In the genomic region with DNA sequence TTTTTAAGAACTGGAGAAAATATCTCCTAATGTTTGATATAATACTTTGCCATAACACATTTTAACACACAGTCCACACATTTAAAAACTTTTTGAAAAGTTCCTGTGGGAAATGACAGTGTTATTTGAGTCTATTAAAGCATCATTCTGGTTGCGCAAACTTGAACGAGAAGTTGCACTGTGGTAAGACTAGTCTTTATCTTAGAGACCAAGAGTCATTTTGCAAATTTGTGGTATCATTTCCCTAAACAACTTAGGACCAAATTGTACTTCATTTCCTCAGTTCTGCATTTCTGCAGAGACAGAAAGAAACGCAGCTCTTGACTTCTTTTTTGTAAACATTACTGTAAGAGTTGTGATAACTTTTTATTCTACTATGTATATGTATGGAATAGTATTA, we compare ENCODE assay signal across 10 cellular contexts. TPM values are rescaled to one million over a fixed set of nuclear protein-coding genes. Genes with fewer than 3 reads are reported as not detected.
DNase-seq lines count a peak whose midpoint lies in the region; ATAC-seq and TF ChIP-seq lines count a peak whose summit lies in the region.
"Had no signal": no experiment of that assay in that cellular context is flagged by ENCODE, and none has a peak within 500 bp of the region (broad histone marks: within the 10 kb centered on the region; RNA-seq: fewer than 3 reads in every experiment).

RGS18 (plus strand) TSS at position 282 of the 400 bp plus-strand sequence. CDS start 176 bp downstream, outside the sequence.

- intact Hi-C loops in OCI-LY7 (cut with micrococcal nuclease; ENCODE audit: unreplicated experiment), result loop anchor here (2.0 kb wide), 1 partner anchor 479 kb away; the partner anchor contains the start of gene RGS13
- intact Hi-C loops in naive thymus-derived CD4-positive, alpha-beta T cell (cut with micrococcal nuclease), result no loop called here

- no peaks in the 10 kb centered on the region for H3K36me3 ChIP-seq in OCI-LY7 (ENCODE audit: insufficient read depth, low read length)
- H3K36me3 ChIP-seq in naive thymus-derived CD4-positive, alpha-beta T cell (ENCODE audit: control insufficient read depth in 2 of 3, insufficient read depth in 3 of 3, low read length in 3 of 3), result no peaks in the 10 kb centered on the region

- H3K4me1 Mint-ChIP-seq in naive thymus-derived CD4-positive, alpha-beta T cell, result peaks cover 0 to 3% (median 0%) of the 10 kb centered on the region in 7 donors

- H3K4me2 ChIP-seq in OCI-LY7 (ENCODE audit: low read length), result peak within 1 kb of the TSS; percentile 43

- H3K4me3 Mint-ChIP-seq in naive thymus-derived CD4-positive, alpha-beta T cell, result no peak within 1 kb of the TSS
- H3K4me3 Mint-ChIP-seq: activated naive CD8-positive, alpha-beta T cell had no signal

- H4K20me1 ChIP-seq in OCI-LY7 (ENCODE audit: insufficient read depth, low read length), result no peaks in the 10 kb centered on the region

- H3K79me2 ChIP-seq in OCI-LY7 (ENCODE audit: insufficient read depth, low read depth, low read length), result no peaks in the 10 kb centered on the region

- peak within 1 kb of the TSS; percentile 37 for H3K4me3 ChIP-seq in OCI-LY7 (ENCODE audit: low read depth, low read length, poor library complexity, severe bottlenecking)
- H3K4me3 ChIP-seq in naive thymus-derived CD4-positive, alpha-beta T cell (ENCODE audit: low read length), result no peak within 1 kb of the TSS

- ATAC-seq in GM18861 (IDR thresholded peaks at IDR 0.05; ENCODE audit: unreplicated experiment), result peak; percentile 66
- ATAC-seq in HG02885 (IDR thresholded peaks at IDR 0.05; ENCODE audit: poor library complexity, unreplicated experiment), result peak; percentile 85
- peak; percentile 85 for ATAC-seq in naive thymus-derived CD4-positive, alpha-beta T cell

- TF ChIP-seq CTCF in OCI-LY7 (conservative IDR thresholded peaks at IDR 0.05; ENCODE audit: low read length), result no peak

- no peaks in the 10 kb centered on the region for H3K9me2 ChIP-seq in OCI-LY7 (ENCODE audit: insufficient read depth, low read length)

- H2AFZ ChIP-seq in OCI-LY7 (ENCODE audit: low read length), result no peak within 1 kb of the TSS

- H3K27ac ChIP-seq in OCI-LY7 (ENCODE audit: low read depth, low read length, poor library complexity, severe bottlenecking), result peak within 1 kb of the TSS; percentile 17
- H3K27ac ChIP-seq in naive thymus-derived CD4-positive, alpha-beta T cell (ENCODE audit: low read depth, low read length), result no peak within 1 kb of the TSS

- DNase-seq in OCI-LY7 (ENCODE audit: low spot score) (peak; percentile 17), NCI-H526 (lab: John Stamatoyannopoulos, UW) (no peak), NK-92 (lab: John Stamatoyannopoulos, UW; ENCODE audit: unreplicated experiment) (no peak), GM03348 (ENCODE audit: low spot score) (no peak)
- no peak for DNase-seq in naive thymus-derived CD4-positive, alpha-beta T cell
- no peak for DNase-seq in activated CD4-positive, alpha-beta T cell treated with anti-CD3 and anti-CD28 coated beads for 1 hour
- DNase-seq: stimulated activated CD4-positive, alpha-beta T cell treated with anti-CD3 and anti-CD28 coated beads, Interleukin-4, amount 100 ng/mL, for 1 hour had no signal

- no peaks in the 10 kb centered on the region for H3K27me3 ChIP-seq in naive thymus-derived CD4-positive, alpha-beta T cell (ENCODE audit: control insufficient read depth in 2 of 2, insufficient read depth in 2 of 2, low read length in 2 of 2)

- H3K4me1 ChIP-seq in OCI-LY7 (ENCODE audit: insufficient read depth, low read length, poor library complexity, severe bottlenecking), result no peaks in the 10 kb centered on the region
- no peaks in the 10 kb centered on the region for H3K4me1 ChIP-seq in naive thymus-derived CD4-positive, alpha-beta T cell (ENCODE audit: control insufficient read depth in 2 of 2, insufficient read depth in 2 of 2, low read length in 2 of 2)

- CTCF ChIA-PET in OCI-LY7 (lab: Charles Lee; ENCODE audit: unreplicated experiment), result no interaction called here
- CTCF ChIA-PET in naive thymus-derived CD4-positive, alpha-beta T cell (lab: Charles Lee), result no interaction called here

- no peaks in the 10 kb centered on the region for H3K27me3 Mint-ChIP-seq in naive thymus-derived CD4-positive, alpha-beta T cell
- H3K27me3 Mint-ChIP-seq: activated naive CD8-positive, alpha-beta T cell had no signal

- H3K9me3 ChIP-seq in OCI-LY7 (ENCODE audit: low read length), result no peaks in the 10 kb centered on the region
- H3K9me3 ChIP-seq in naive thymus-derived CD4-positive, alpha-beta T cell (ENCODE audit: control insufficient read depth in 2 of 3, low read length in 3 of 3), result no peaks in the 10 kb centered on the region

- POLR2A ChIA-PET in OCI-LY7 (lab: Charles Lee), result interaction anchor here (1.4 kb wide), 1 partner anchor 12 kb away, joined by 3 read pairs; no protein-coding TSS in a partner anchor
- POLR2A ChIA-PET in naive thymus-derived CD4-positive, alpha-beta T cell (lab: Charles Lee), result no interaction called here

- H3K9me3 Mint-ChIP-seq in naive thymus-derived CD4-positive, alpha-beta T cell, result peaks cover 0 to 8% (median 0%) of the 10 kb centered on the region in 11 donors

- no peaks in the 10 kb centered on the region for H3K36me3 Mint-ChIP-seq in naive thymus-derived CD4-positive, alpha-beta T cell
- H3K36me3 Mint-ChIP-seq: activated naive CD8-positive, alpha-beta T cell had no signal

- H3K27ac Mint-ChIP-seq in naive thymus-derived CD4-positive, alpha-beta T cell, result no peak within 1 kb of the TSS
- H3K27ac Mint-ChIP-seq: activated naive CD8-positive, alpha-beta T cell had no signal

- BruUV-seq in OCI-LY7 (replicated peaks; lab: Mats Ljungman, UMichigan), result no TSS peak

RNA-seq across cellular contexts. Expression of gene RGS18, which starts in this region (rescaled TPM):
- not detected in 2 replicates for total RNA-seq in OCI-LY7 (2014; rRNA removed; shearing (Covaris generic))
- 9.8 and 14.6 TPM in 2 replicates for total RNA-seq in OCI-LY7 (2022)
- total RNA-seq in naive thymus-derived CD4-positive, alpha-beta T cell, result 10 to 100 TPM in 1 of 5 experiments, 1 to 10 TPM in 1, under 1 TPM in 2, not detected in 1; 0.16 to 22.3 (median 1.3) TPM
- polyA plus RNA-seq in naive thymus-derived CD4-positive, alpha-beta T cell, result under 1 TPM in 1 of 2 donors, not detected in 1; 0.08 TPM
